Comparison of ENCODE assay signal across 8 cellular contexts in genomic region chr22:46542011-46542985, GRCh38. TPM values are rescaled to one million over a fixed set of nuclear protein-coding genes. Genes with fewer than 3 reads are reported as not detected.
DNase-seq lines count a peak whose midpoint lies in the region; TF ChIP-seq lines count a peak whose summit lies in the region.

No MANE protein-coding gene starts in this region.

- H3K27ac Mint-ChIP-seq in type B pancreatic cell, result peak overlapping the region; percentile 16

- POLR2A ChIA-PET in RWPE1 (lab: Yijun Ruan, JAX; ENCODE audit: low non-redundant PET), result interaction anchor here (0.5 to 0.9 kb wide), 2 partner anchors 186 to 228 kb away, joined by 3 read pairs; no protein-coding TSS in a partner anchor

- TF ChIP-seq POLR2A in ovary (IDR thresholded peaks at IDR 0.05), result no peak

- DNase-seq in GM10266 (ENCODE audit: extremely low spot score), result peak; percentile 92
- DNase-seq in HK-2 (ENCODE audit: unreplicated experiment), result peak; percentile 75
- DNase-seq in RWPE1 (ENCODE audit: low spot score), result peak; percentile 64
- DNase-seq in activated T-helper 1 cell treated with anti-CD3 and anti-CD28 coated beads, Interleukin-2, amount 50 U/mL, for 16 hours (ENCODE audit: low read depth in 1 of 2, low spot score in 1 of 2), result peak; percentile 38 to 47
- DNase-seq in fibroblast of the conjunctiva (ENCODE audit: low read depth), result peak; percentile 32
- DNase-seq in ovary, result peak; percentile 33 to 74 (median 57)
- peak; percentile 85 for DNase-seq in type B pancreatic cell (ENCODE audit: extremely low spot score, unreplicated experiment)
- DNase-seq in cortex of kidney (lab: John Stamatoyannopoulos, UW), result no peak

- no peaks in the 10 kb centered on the region for H3K27me3 ChIP-seq in ovary

- no peaks in the 10 kb centered on the region for H3K36me3 ChIP-seq in ovary

- TF ChIP-seq EP300 in ovary (IDR thresholded peaks at IDR 0.05), result no peak

- CTCF ChIA-PET in RWPE1 (lab: Yijun Ruan, JAX), result interaction anchor here (0.6 to 2.1 kb wide), 9 partner anchors 10 to 186 kb away, joined by 3 to 17 read pairs (median 3); no protein-coding TSS in a partner anchor

- no peaks in the 10 kb centered on the region for H3K4me1 ChIP-seq in ovary (ENCODE audit: insufficient read depth)

- intact Hi-C loops in ovary (cut with DNase I), result loop anchor here (5.0 to 10.0 kb wide), 4 partner anchors 187 to 547 kb away; no protein-coding TSS in a partner anchor

- H3K36me3 Mint-ChIP-seq in type B pancreatic cell, result no peaks in the 10 kb centered on the region

- 27 to 34% (median 30%) methylated on average over 24 to 27 of the region's 27 CpGs for WGBS in ovary, 3 donors

- H3K4me3 Mint-ChIP-seq in type B pancreatic cell, result peak overlapping the region; percentile 45

- H3K9me3 Mint-ChIP-seq in type B pancreatic cell, result no peaks in the 10 kb centered on the region

- no peak overlapping the region for H3K4me3 ChIP-seq in ovary

- peaks cover 12% of the 10 kb centered on the region for H3K27me3 Mint-ChIP-seq in type B pancreatic cell

- TF ChIP-seq CTCF in GM10266 (IDR thresholded peaks at IDR 0.05; ENCODE audit: control insufficient read depth, insufficient read depth, low read depth, missing control alignments) (peak; percentile 98), RWPE1 (conservative IDR thresholded peaks at IDR 0.05; ENCODE audit: low read depth) (peak; percentile 96), ovary (IDR thresholded peaks at IDR 0.05) (peak; percentile 41 to 58 (median 53)), type B pancreatic cell (conservative IDR thresholded peaks at IDR 0.05) (peak; percentile 94)

- no peaks in the 10 kb centered on the region for H3K9me3 ChIP-seq in ovary

- peaks cover 19% of the 10 kb centered on the region for H3K4me1 Mint-ChIP-seq in type B pancreatic cell (ENCODE audit: unreplicated experiment)

- H3K27ac ChIP-seq in RWPE1 (peak overlapping the region; percentile 95), ovary (no peak overlapping the region)

RNA-seq across cellular contexts. Expression of gene CELSR1, which starts 4.9 kb away (rescaled TPM):
- total RNA-seq in ovary (10 to 100 TPM in 1 of 7 donors, 1 to 10 TPM in 4, under 1 TPM in 2; 0.63 to 25.2 (median 4.1) TPM), type B pancreatic cell (ENCODE audit: low replicate concordance) (27.8 and 67.1 TPM in 2 replicates)
- polyA plus RNA-seq in ovary, result 1 to 10 TPM in 1 of 2 donors, under 1 TPM in 1; 0.75 to 1.7 TPM
